1 cellular context compared by ENCODE assay signal in genomic region chr2:207165121-207166038, GRCh38.
TF ChIP-seq lines count a peak whose summit lies in the region.

Gene KLF7, minus strand, starts transcription at chr2:207165948. Its CDS starts 380 bp downstream, at chr2:207165568.

TF ChIP-seq in GM23338, 12 proteins besides CTCF, POLR2A, EP300 and RAD21 (continued from another document):
- TF ChIP-seq REST (IDR thresholded peaks at IDR 0.05; ENCODE audit: unreplicated experiment), result no peak
- no peak for TF ChIP-seq STAT1 (IDR thresholded peaks at IDR 0.05; ENCODE audit: unreplicated experiment)
- no peak for TF ChIP-seq EZH2phosphoT487 (IDR thresholded peaks at IDR 0.05; ENCODE audit: unreplicated experiment)
- TF ChIP-seq EZH2 (IDR thresholded peaks at IDR 0.05; ENCODE audit: low read depth, unreplicated experiment), result no peak
- TF ChIP-seq ZNF114 (CRISPR knock-in tag; IDR thresholded peaks at IDR 0.05), result no peak
- TF ChIP-seq ZNF331 (CRISPR knock-in tag; IDR thresholded peaks at IDR 0.05; ENCODE audit: low read depth), result no peak
